7 cellular contexts compared by ENCODE assay signal in genomic region chr14:22314183-22314820, GRCh38.
DNase-seq lines count a peak whose midpoint lies in the region; ATAC-seq and TF ChIP-seq lines count a peak whose summit lies in the region.

No MANE protein-coding gene starts in this region.

- H3K9me3 Mint-ChIP-seq in neural progenitor cell, result no peaks in the 10 kb centered on the region
- no peaks in the 10 kb centered on the region for H3K9me3 Mint-ChIP-seq in CD8-positive, alpha-beta memory T cell

- H3K4me2 ChIP-seq in neural progenitor cell, result no peak overlapping the region

- no peak overlapping the region for H2AFZ ChIP-seq in neural progenitor cell (replicated peaks)

- H3K27ac Mint-ChIP-seq in T-helper 17 cell (no peak overlapping the region), neural progenitor cell (no peak overlapping the region)
- H3K27ac Mint-ChIP-seq in CD8-positive, alpha-beta memory T cell, result peak overlapping the region in 2 of 8 donors; percentile 50 to 55

- no peaks in the 10 kb centered on the region for H3F3A ChIP-seq in neural progenitor cell (ENCODE audit: low read depth)

- peak overlapping the region; percentile 61 for H3K4me3 Mint-ChIP-seq in T-helper 17 cell
- no peak overlapping the region for H3K4me3 Mint-ChIP-seq in neural progenitor cell
- H3K4me3 Mint-ChIP-seq in CD8-positive, alpha-beta memory T cell, result peak overlapping the region in 1 of 7 donors; percentile 60

- no peaks in the 10 kb centered on the region for H3K27me3 ChIP-seq in neural progenitor cell
- no peaks in the 10 kb centered on the region for H3K27me3 ChIP-seq in CD8-positive, alpha-beta memory T cell (ENCODE audit: insufficient read depth, low read length, poor library complexity, severe bottlenecking)

- no peak overlapping the region for H3K27ac ChIP-seq in neural progenitor cell
- H3K27ac ChIP-seq in CD8-positive, alpha-beta memory T cell (ENCODE audit: low read depth, low read length), result no peak overlapping the region

- DNase-seq in ELR (ENCODE audit: low read depth) (peak; percentile 62), T-helper 17 cell (no peak), fibroblast of mammary gland (ENCODE audit: low read depth) (peak; percentile 64), neural progenitor cell (ENCODE audit: low spot score) (peak; percentile 76)
- DNase-seq in CD8-positive, alpha-beta memory T cell, result no peak

- H3K27me3 Mint-ChIP-seq in T-helper 17 cell (no peaks in the 10 kb centered on the region), neural progenitor cell (ENCODE audit: insufficient read depth, low read depth) (no peaks in the 10 kb centered on the region)
- no peaks in the 10 kb centered on the region for H3K27me3 Mint-ChIP-seq in CD8-positive, alpha-beta memory T cell

- no peaks in the 10 kb centered on the region for H3K36me3 Mint-ChIP-seq in T-helper 17 cell (ENCODE audit: low read depth)
- H3K36me3 Mint-ChIP-seq in neural progenitor cell, result no peaks in the 10 kb centered on the region
- no peaks in the 10 kb centered on the region for H3K36me3 Mint-ChIP-seq in CD8-positive, alpha-beta memory T cell

- H3K9me3 ChIP-seq in T-helper 17 cell (ENCODE audit: control insufficient read depth, low read length, poor library complexity, severe bottlenecking) (no peaks in the 10 kb centered on the region), neural progenitor cell (ENCODE audit: low read depth) (no peaks in the 10 kb centered on the region)
- no peaks in the 10 kb centered on the region for H3K9me3 ChIP-seq in CD8-positive, alpha-beta memory T cell (ENCODE audit: low read length)

- CTCF ChIA-PET in CD8-positive, alpha-beta memory T cell (lab: Charles Lee), result no interaction called here

- TF ChIP-seq CTCF in LNCAP (IDR thresholded peaks at IDR 0.05), result peak; percentile 79
- peak; percentile 66 for TF ChIP-seq CTCF in fibroblast of mammary gland (conservative IDR thresholded peaks at IDR 0.05; ENCODE audit: control insufficient read depth, insufficient read depth, low read depth, low read length)
- TF ChIP-seq CTCF in neural progenitor cell (IDR thresholded peaks at IDR 0.05), result peak; percentile 81

- no peaks in the 10 kb centered on the region for H4K20me1 ChIP-seq in neural progenitor cell (ENCODE audit: low read depth)

- H3K4me1 Mint-ChIP-seq in T-helper 17 cell (no peaks in the 10 kb centered on the region), neural progenitor cell (peaks cover 2% of the 10 kb centered on the region)
- no peaks in the 10 kb centered on the region for H3K4me1 Mint-ChIP-seq in CD8-positive, alpha-beta memory T cell

- POLR2A ChIA-PET in CD8-positive, alpha-beta memory T cell (lab: Charles Lee), result no interaction called here

- H3K36me3 ChIP-seq in neural progenitor cell, result no peaks in the 10 kb centered on the region
- H3K36me3 ChIP-seq in CD8-positive, alpha-beta memory T cell (ENCODE audit: insufficient read depth, low read length), result no peaks in the 10 kb centered on the region

- no peak overlapping the region for H3K9ac ChIP-seq in neural progenitor cell

- H3K79me2 ChIP-seq in neural progenitor cell (ENCODE audit: low read depth), result no peaks in the 10 kb centered on the region

- ATAC-seq in GM21360 (IDR thresholded peaks at IDR 0.05; ENCODE audit: unreplicated experiment) (peak; percentile 79), T-helper 17 cell (peak; percentile 59)

- no peaks in the 10 kb centered on the region for H3K4me1 ChIP-seq in neural progenitor cell
- H3K4me1 ChIP-seq in CD8-positive, alpha-beta memory T cell (ENCODE audit: insufficient read depth, low read length), result no peaks in the 10 kb centered on the region

- H3K4me3 ChIP-seq in fibroblast of mammary gland (ENCODE audit: control insufficient read depth, low read depth, low read length) (no peak overlapping the region), neural progenitor cell (no peak overlapping the region)
- H3K4me3 ChIP-seq in CD8-positive, alpha-beta memory T cell (ENCODE audit: low read length), result no peak overlapping the region

Comparison
In these comparisons a context has a peak if more than half of its experiments do, and no peak if none do; other contexts are left out.
1. DNase-seq: peak in ELR (single experiment), fibroblast of mammary gland (single experiment) and neural progenitor cell (single experiment); none in T-helper 17 cell (0 of 3) and CD8-positive, alpha-beta memory T cell (0 of 5).
2. Peak in every context shown above with its lines, with median percentiles within 50 percentile points of each other: CTCF ChIP-seq.